In the genomic region with DNA sequence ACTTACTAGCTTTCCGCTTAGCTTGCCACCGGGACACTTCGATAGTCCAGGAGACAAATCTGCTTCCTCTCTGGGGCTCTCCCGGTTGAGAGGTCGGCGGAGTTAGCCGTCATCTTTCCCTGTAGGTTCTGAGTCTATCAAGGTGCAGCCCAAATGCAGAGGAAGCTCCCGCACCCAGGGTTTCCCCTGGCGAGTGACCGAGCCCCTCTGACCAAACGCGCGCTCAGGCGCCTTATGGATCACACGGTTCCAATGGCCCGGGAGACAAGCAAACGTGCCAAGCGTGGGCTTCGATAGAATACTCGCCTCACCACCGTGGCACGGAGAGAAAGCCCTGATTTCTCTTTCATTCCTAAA, we compare ENCODE assay signal across 18 cellular contexts. TPM values are rescaled to one million over a fixed set of nuclear protein-coding genes. Genes with fewer than 3 reads are reported as not detected.
DNase-seq lines count a peak whose midpoint lies in the region; ATAC-seq and TF ChIP-seq lines count a peak whose summit lies in the region.
"Had no signal": no experiment of that assay in that cellular context is flagged by ENCODE, and none has a peak within 500 bp of the region (broad histone marks: within the 10 kb centered on the region; RNA-seq: fewer than 3 reads in every experiment).

No MANE protein-coding gene starts in this region.

- intact Hi-C loops in mammary epithelial cell (cut with micrococcal nuclease) (no loop called here), vagina (cut with DNase I) (no loop called here)

- BruUV-seq in mammary epithelial cell (replicated peaks; lab: Mats Ljungman, UMichigan) = no TSS peak

- CTCF ChIA-PET in mammary epithelial cell (lab: Charles Lee; ENCODE audit: low non-redundant PET) = no interaction called here

- H3K9ac ChIP-seq in mammary epithelial cell (ENCODE audit: insufficient read depth, low read length) = no peak overlapping the region

- no peaks in the 10 kb centered on the region for H3K27me3 ChIP-seq in mammary epithelial cell (ENCODE audit: insufficient read depth, low read length)
- H3K27me3 ChIP-seq in suprapubic skin = peaks cover 69% of the 10 kb centered on the region
- H3K27me3 ChIP-seq in vagina = no peaks in the 10 kb centered on the region
- H3K27me3 ChIP-seq: MG63 had no signal

- ATAC-seq in HG02885 (IDR thresholded peaks at IDR 0.05; ENCODE audit: poor library complexity, unreplicated experiment) = no peak

- no peaks in the 10 kb centered on the region for H3K9me3 ChIP-seq in mammary epithelial cell (replicated peaks; ENCODE audit: insufficient read depth, low read length)
- H3K9me3 ChIP-seq in suprapubic skin = no peaks in the 10 kb centered on the region
- H3K9me3 ChIP-seq in vagina = no peaks in the 10 kb centered on the region
- H3K9me3 ChIP-seq: MG63 had no signal

- 0 out of 2 replicates have a peak overlapping the region, but pooled peaks have one; percentile 7 for H3K4me3 ChIP-seq in LNCaP clone FGC (ENCODE audit: low read depth, low read length)
- H3K4me3 ChIP-seq in mammary epithelial cell (replicated peaks in 1 of 3; ENCODE audit: insufficient read depth in 1 of 3, low read depth in 2 of 3, low read length in 3 of 3) = peak overlapping the region; percentile 24 to 36 (median 32)
- H3K4me3 ChIP-seq in suprapubic skin = no peak overlapping the region
- no peak overlapping the region for H3K4me3 ChIP-seq in vagina
- H3K4me3 ChIP-seq: MG63 had no signal

- TF ChIP-seq POLR2A in suprapubic skin (IDR thresholded peaks at IDR 0.05) = no peak
- no peak for TF ChIP-seq POLR2A in vagina (IDR thresholded peaks at IDR 0.05)

- 2% methylated on average over 22 of the region's 22 CpGs for WGBS in mammary epithelial cell (ENCODE audit: low coverage, missing lambda C conversion rate)
- 75% methylated on average over 12 of the region's 22 CpGs for WGBS in suprapubic skin

- dilution Hi-C loops in mammary epithelial cell (cut with HindIII; ENCODE audit: low sequenced_read_pairs) = loop anchor here (5.0 kb wide), 1 partner anchor 47 kb away; no protein-coding TSS in a partner anchor

- H3K4me2 ChIP-seq in mammary epithelial cell (ENCODE audit: insufficient read depth, low read depth, low read length) = peak overlapping the region; percentile 87

- no peaks in the 10 kb centered on the region for H3K79me2 ChIP-seq in mammary epithelial cell (ENCODE audit: insufficient read depth, low read length)

- TF ChIP-seq CTCF in LNCaP clone FGC (IDR thresholded peaks at IDR 0.05; ENCODE audit: control insufficient read depth, extremely low read depth, insufficient read depth) (no peak), mammary epithelial cell (conservative IDR thresholded peaks at IDR 0.05 in 1 of 2, IDR thresholded peaks at IDR 0.05 in 1 of 2; ENCODE audit: extremely low read depth in 1 of 2, insufficient read depth in 1 of 2, low read depth in 1 of 2, low read length in 2 of 2) (no peak), suprapubic skin (IDR thresholded peaks at IDR 0.05) (no peak), vagina (IDR thresholded peaks at IDR 0.05) (no peak)

- DNase-seq in activated effector memory CD4-positive, alpha-beta T cell treated with anti-CD3 and anti-CD28 coated beads, Interleukin-2, amount 50 U/mL, for 16 hours = peak; percentile 45
- no peak for DNase-seq in activated effector memory CD4-positive, alpha-beta T cell treated with Interleukin-2 at 50 U/mL for 16 hours
- no peak for DNase-seq in LNCaP clone FGC (ENCODE audit: low read depth)
- DNase-seq in mammary epithelial cell = peak; percentile 35
- DNase-seq in suprapubic skin (ENCODE audit: low spot score in 2 of 2) = peak in 1 of 2 donors; percentile 72
- DNase-seq in vagina (ENCODE audit: extremely low spot score in 2 of 2) = no peak
- DNase-seq in stimulated activated CD4-positive, alpha-beta T cell treated with anti-CD3 and anti-CD28 coated beads, Interleukin-12 subunit alpha, Interleukin-12 subunit beta, amount 100 ng/mL, for 4 hours = no peak
- DNase-seq: CD4-positive, alpha-beta T cell; DMS53; EL; IMR-90; MG63; NCI-H1048; NCI-H1436; NCI-H1930; SHP77 treated with DMSO at 0.1 percent for 48 hours had no signal

- H3K36me3 ChIP-seq in mammary epithelial cell (ENCODE audit: insufficient read depth, low read length) (no peaks in the 10 kb centered on the region), suprapubic skin (no peaks in the 10 kb centered on the region), vagina (no peaks in the 10 kb centered on the region)
- H3K36me3 ChIP-seq: MG63 had no signal

- no peak for TF ChIP-seq EP300 in suprapubic skin (IDR thresholded peaks at IDR 0.05)

- peaks cover 18% of the 10 kb centered on the region for H3K4me1 ChIP-seq in mammary epithelial cell (ENCODE audit: insufficient read depth, low read length)
- H3K4me1 ChIP-seq in suprapubic skin = peaks cover 11% of the 10 kb centered on the region
- no peaks in the 10 kb centered on the region for H3K4me1 ChIP-seq in vagina

- H3K27ac ChIP-seq in mammary epithelial cell (ENCODE audit: insufficient read depth, low read depth, low read length) (no peak overlapping the region), suprapubic skin (peak overlapping the region; percentile 10), vagina (no peak overlapping the region)
- H3K27ac ChIP-seq: HL-60 had no signal

- H2AFZ ChIP-seq in mammary epithelial cell (ENCODE audit: low read depth, low read length) = peak overlapping the region; percentile 79

- no peaks in the 10 kb centered on the region for H4K20me1 ChIP-seq in mammary epithelial cell (ENCODE audit: insufficient read depth, low read length)

- in situ Hi-C loops in mammary epithelial cell (cut with MboI; ENCODE audit: low sequenced_read_pairs in 2 of 2) = loop anchor here (10.0 to 25.0 kb wide), 5 partner anchors 601 to 1151 kb away; no protein-coding TSS in a partner anchor

RNA-seq across cellular contexts. Expression of gene FOXC1, which starts 15.8 kb away (rescaled TPM):
- total RNA-seq in mammary epithelial cell (10 to 100 TPM; 12.1 to 15.8 TPM), suprapubic skin (10 to 100 TPM; 14.5 to 35.8 (median 21.4) TPM), vagina (9.8 TPM)
- 4.6 TPM for polyA plus RNA-seq in mammary epithelial cell
- 1.7 TPM for polyA minus RNA-seq in mammary epithelial cell
- total RNA-seq: CD4-positive, alpha-beta T cell had no signal

Comparison
In these comparisons a context has a peak if more than half of its experiments do, and no peak if none do; other contexts are left out.
1. DNase-seq: peak in activated effector memory CD4-positive, alpha-beta T cell treated with anti-CD3 and anti-CD28 coated beads, Interleukin-2, amount 50 U/mL, for 16 hours (single experiment) and mammary epithelial cell (single experiment); none in activated effector memory CD4-positive, alpha-beta T cell treated with Interleukin-2 at 50 U/mL for 16 hours (single experiment), LNCaP clone FGC (single experiment), vagina (0 of 2) and stimulated activated CD4-positive, alpha-beta T cell treated with anti-CD3 and anti-CD28 coated beads, Interleukin-12 subunit alpha, Interleukin-12 subunit beta, amount 100 ng/mL, for 4 hours (single experiment).
2. H3K4me3 ChIP-seq: peak in LNCaP clone FGC (single experiment) and mammary epithelial cell (3 of 3); none in suprapubic skin (single experiment) and vagina (0 of 2).